ENCODE assay signal across 9 cellular contexts in the genomic region with DNA sequence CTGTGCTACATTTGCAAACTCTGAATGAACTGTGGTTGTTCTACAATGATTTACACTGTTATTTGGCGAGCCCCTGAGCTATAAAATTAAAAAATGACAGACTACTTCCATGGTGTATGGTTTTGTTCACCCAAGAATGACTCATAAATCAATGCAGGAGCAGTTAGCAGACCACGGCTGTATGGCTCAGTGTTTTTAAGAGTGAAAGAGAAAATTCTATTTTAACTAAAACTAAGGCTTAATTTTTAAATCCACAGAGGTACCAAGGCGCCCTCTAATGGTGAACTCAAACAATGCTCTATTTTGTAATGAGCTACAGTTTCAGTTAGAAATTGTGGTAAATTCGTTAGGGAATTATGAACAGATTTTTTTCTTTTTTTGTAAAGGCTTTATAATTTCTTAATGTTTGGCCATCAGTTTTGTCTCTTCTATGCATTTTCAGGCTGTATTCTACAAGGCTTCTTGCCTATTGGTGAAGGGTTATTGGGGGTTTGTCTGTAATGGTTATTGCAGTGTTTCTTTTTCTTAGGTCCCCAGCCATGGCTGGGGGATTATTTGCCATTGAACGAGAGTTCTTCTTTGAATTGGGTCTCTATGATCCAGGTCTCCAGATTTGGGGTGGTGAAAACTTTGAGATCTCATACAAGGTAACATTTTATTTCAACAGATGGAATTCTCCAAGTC. TPM values are rescaled to one million over a fixed set of nuclear protein-coding genes. Genes with fewer than 3 reads are reported as not detected.
DNase-seq lines count a peak whose midpoint lies in the region; ATAC-seq and TF ChIP-seq lines count a peak whose summit lies in the region.
"Had no signal": no experiment of that assay in that cellular context is flagged by ENCODE, and none has a peak within 500 bp of the region (broad histone marks: within the 10 kb centered on the region; RNA-seq: fewer than 3 reads in every experiment).

No MANE protein-coding gene starts in this region.

- ATAC-seq in GM19463 (IDR thresholded peaks at IDR 0.05; ENCODE audit: unreplicated experiment), result peak; percentile 64
- ATAC-seq in mucosa of descending colon, result peak; percentile 48

- TF ChIP-seq CTCF in choroid plexus epithelial cell (conservative IDR thresholded peaks at IDR 0.05; ENCODE audit: low read depth, low read length), result peak; percentile 69
- TF ChIP-seq CTCF in mucosa of descending colon (IDR thresholded peaks at IDR 0.05), result no peak

- H3K36me3 ChIP-seq in mucosa of descending colon (ENCODE audit: low read depth), result no peaks in the 10 kb centered on the region

- no peaks in the 10 kb centered on the region for H3K4me1 ChIP-seq in mucosa of descending colon (ENCODE audit: low read depth)

- DNase-seq in NCI-H1092 treated with DMSO at 0.1 percent for 48 hours (lab: John Stamatoyannopoulos, UW), result peak; percentile 12
- no peak for DNase-seq in NCI-H1092 (lab: John Stamatoyannopoulos, UW)
- DNase-seq in NAMALWA (ENCODE audit: low spot score), result peak; percentile 63
- DNase-seq in choroid plexus epithelial cell (ENCODE audit: low read depth), result peak; percentile 66
- DNase-seq in mucosa of descending colon, result peak in 1 of 3 donors; percentile 38
- DNase-seq in NCI-H524 treated with DMSO at 0.1 percent for 48 hours (lab: John Stamatoyannopoulos, UW), result no peak
- DNase-seq in posterior vena cava (ENCODE audit: low spot score), result no peak

- intact Hi-C loops in mucosa of descending colon (cut with DNase I, micrococcal nuclease) (no loop called here), posterior vena cava (cut with DNase I) (no loop called here)

- H3K9me3 ChIP-seq in mucosa of descending colon, result no peaks in the 10 kb centered on the region

- no peak overlapping the region for H3K4me3 ChIP-seq in choroid plexus epithelial cell (ENCODE audit: low read depth, low read length)
- H3K4me3 ChIP-seq in mucosa of descending colon, result no peak overlapping the region
- H3K4me3 ChIP-seq: BLaER1 treated with 17β-estradiol and CSF1 and Interleukin-3, amounts not matched to agents 10 nM and 100 nM had no signal

RNA-seq across cellular contexts. Expression of gene HMGB2, which starts 32.5 kb away (rescaled TPM):
- total RNA-seq in mucosa of descending colon (100 to 1,000 TPM in 1 of 3 donors, 10 to 100 TPM in 2; 42.0 to 113 (median 54.4) TPM), posterior vena cava (10 to 100 TPM; 23.7 to 51.5 TPM)

Comparison
In these comparisons a context has a peak if more than half of its experiments do, and no peak if none do; other contexts are left out.
1. DNase-seq: peak in NCI-H1092 treated with DMSO at 0.1 percent for 48 hours (single experiment), NAMALWA (single experiment) and choroid plexus epithelial cell (single experiment); none in NCI-H1092 (single experiment), NCI-H524 treated with DMSO at 0.1 percent for 48 hours (single experiment) and posterior vena cava (single experiment).